8 cellular contexts compared by ENCODE assay signal in the genomic region with DNA sequence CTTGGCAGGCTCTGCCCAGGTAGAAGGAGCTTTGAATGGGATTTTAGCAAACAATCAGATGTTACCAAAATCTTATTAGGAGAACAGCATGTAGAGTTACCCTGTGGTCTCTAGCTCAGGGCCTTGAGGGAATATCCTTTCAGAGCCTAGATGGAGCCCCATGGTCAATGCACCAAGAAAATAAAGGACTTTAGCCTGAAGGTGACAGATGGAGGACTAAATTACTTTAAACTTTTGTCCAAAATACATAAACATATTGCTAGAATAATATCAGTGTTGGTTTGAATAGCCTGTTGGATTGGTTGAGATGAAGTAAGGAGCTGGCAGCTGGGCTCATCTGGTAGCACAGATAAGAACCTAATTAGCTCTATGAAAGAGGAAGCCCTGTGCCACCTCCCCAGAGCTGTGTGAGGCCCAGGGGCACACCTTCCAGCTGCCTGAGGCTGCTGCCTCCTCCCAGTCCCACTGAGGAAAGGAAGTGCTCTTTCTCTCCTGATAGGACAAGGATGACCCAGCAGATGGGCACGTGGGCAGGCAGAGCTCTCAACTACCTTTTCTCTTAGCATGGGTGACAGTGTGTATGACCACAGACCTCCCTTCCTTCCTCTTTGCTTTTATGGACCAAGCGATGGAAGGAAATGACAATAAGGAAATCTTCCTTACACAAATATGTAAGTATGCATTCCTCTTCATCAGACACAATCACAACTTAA.
DNase-seq lines count a peak whose midpoint lies in the region; ATAC-seq and TF ChIP-seq lines count a peak whose summit lies in the region.

No MANE protein-coding gene starts in this region.

- no peak overlapping the region for H3K27ac ChIP-seq in osteoblast (ENCODE audit: low read depth, low read length)

- peaks cover 73% of the 10 kb centered on the region for H3K4me1 Mint-ChIP-seq in activated CD8-positive, alpha-beta T cell treated with anti-CD3 and anti-CD28 coated beads, Interleukin-2, amount 10 ng/mL, durations not matched to agents 7 days and 5 days (ENCODE audit: low read depth)

- peaks cover 3% of the 10 kb centered on the region for H3K4me1 ChIP-seq in osteoblast (ENCODE audit: insufficient read depth, low read length)

- H3K79me2 ChIP-seq in osteoblast (ENCODE audit: insufficient read depth, low read length), result no peaks in the 10 kb centered on the region

- no peaks in the 10 kb centered on the region for H3K27me3 ChIP-seq in osteoblast (ENCODE audit: insufficient read depth, low read length)

- no peaks in the 10 kb centered on the region for H4K20me1 ChIP-seq in osteoblast (ENCODE audit: insufficient read depth, low read length)

- H3K4me2 ChIP-seq in osteoblast (ENCODE audit: insufficient read depth, low read length), result no peak overlapping the region

- H3K9me3 ChIP-seq in osteoblast (ENCODE audit: low read depth, low read length), result no peaks in the 10 kb centered on the region

- peaks cover 76% of the 10 kb centered on the region for H3K36me3 Mint-ChIP-seq in activated CD8-positive, alpha-beta T cell treated with anti-CD3 and anti-CD28 coated beads, Interleukin-2, amount 10 ng/mL, durations not matched to agents 7 days and 5 days (ENCODE audit: low read depth)

- no peak overlapping the region for H2AFZ ChIP-seq in osteoblast (ENCODE audit: low read length)

- peak overlapping the region; percentile 83 for H3K4me3 Mint-ChIP-seq in activated CD8-positive, alpha-beta T cell treated with anti-CD3 and anti-CD28 coated beads, Interleukin-2, amount 10 ng/mL, durations not matched to agents 7 days and 5 days

- H3K9me3 Mint-ChIP-seq in activated CD8-positive, alpha-beta T cell treated with anti-CD3 and anti-CD28 coated beads, Interleukin-2, amount 10 ng/mL, durations not matched to agents 7 days and 5 days (ENCODE audit: insufficient read depth), result no peaks in the 10 kb centered on the region

- DNase-seq in GM12865 (ENCODE audit: low read depth) (peak; percentile 61), osteoblast (ENCODE audit: insufficient read length, low spot score, missing footprints) (peak; percentile 58), HCEC 1CT (no peak), 8988T (no peak), middle frontal gyrus (ENCODE audit: extremely low spot score, low spot score) (no peak)
- DNase-seq in activated CD8-positive, alpha-beta T cell treated with anti-CD3 and anti-CD28 coated beads, Interleukin-2, amount 10 ng/mL, durations not matched to agents 7 days and 5 days, result peak; percentile 77

- no peaks in the 10 kb centered on the region for H3K36me3 ChIP-seq in osteoblast (ENCODE audit: insufficient read depth, low read length)

- no peak overlapping the region for H3K4me3 ChIP-seq in GM12865 (ENCODE audit: low read depth, low read length)
- no peak overlapping the region for H3K4me3 ChIP-seq in osteoblast (ENCODE audit: insufficient read depth, low read length)

- POLR2A ChIA-PET in activated CD8-positive, alpha-beta T cell treated with anti-CD3 and anti-CD28 coated beads, Interleukin-2, amount 10 ng/mL, durations not matched to agents 7 days and 5 days (lab: Charles Lee), result interaction anchor here (0.6 to 5.4 kb wide), 16 partner anchors 9 to 190 kb away, joined by 3 to 104 read pairs (median 4); a partner anchor contains a TSS

- H3K27me3 Mint-ChIP-seq in activated CD8-positive, alpha-beta T cell treated with anti-CD3 and anti-CD28 coated beads, Interleukin-2, amount 10 ng/mL, durations not matched to agents 7 days and 5 days (ENCODE audit: low read depth), result no peaks in the 10 kb centered on the region

- CTCF ChIA-PET in activated CD8-positive, alpha-beta T cell treated with anti-CD3 and anti-CD28 coated beads, Interleukin-2, amount 10 ng/mL, durations not matched to agents 7 days and 5 days (lab: Charles Lee), result interaction anchor here (0.8 to 6.1 kb wide), 22 partner anchors 9 to 204 kb away, joined by 3 to 56 read pairs (median 6); a partner anchor contains a TSS

- TF ChIP-seq CTCF in GM12865 (IDR thresholded peaks at IDR 0.05; ENCODE audit: insufficient read depth, low read depth, low read length, missing control alignments) (no peak), osteoblast (IDR thresholded peaks at IDR 0.05; ENCODE audit: extremely low read depth, low read depth, low read length) (no peak)

- ATAC-seq in GM21390 (IDR thresholded peaks at IDR 0.05; ENCODE audit: unreplicated experiment) (peak; percentile 56), HG03575 (IDR thresholded peaks at IDR 0.05; ENCODE audit: extremely low read depth, insufficient number of reproducible peaks, low FRiP score, unreplicated experiment) (peak; percentile 26)
- ATAC-seq in activated CD8-positive, alpha-beta T cell treated with anti-CD3 and anti-CD28 coated beads, Interleukin-2, amount 10 ng/mL, durations not matched to agents 7 days and 5 days, result peak; percentile 70

- H3K27ac Mint-ChIP-seq in activated CD8-positive, alpha-beta T cell treated with anti-CD3 and anti-CD28 coated beads, Interleukin-2, amount 10 ng/mL, durations not matched to agents 7 days and 5 days, result peak overlapping the region; percentile 91

Comparison
In these comparisons a context has a peak if more than half of its experiments do, and no peak if none do; other contexts are left out.
1. DNase-seq: peak in GM12865 (single experiment), activated CD8-positive, alpha-beta T cell treated with anti-CD3 and anti-CD28 coated beads, Interleukin-2, amount 10 ng/mL, durations not matched to agents 7 days and 5 days (single experiment) and osteoblast (single experiment); none in HCEC 1CT (single experiment), 8988T (single experiment) and middle frontal gyrus (single experiment).
2. Peak in every context shown above with its lines, with median percentiles within 50 percentile points of each other: ATAC-seq.